ENCODE assay signal across 20 cellular contexts in genomic region chr4:37872310-37872988, GRCh38. TPM values are rescaled to one million over a fixed set of nuclear protein-coding genes. Genes with fewer than 3 reads are reported as not detected.
DNase-seq lines count a peak whose midpoint lies in the region; ATAC-seq lines count a peak whose summit lies in the region.
"Had no signal": no experiment of that assay in that cellular context is flagged by ENCODE, and none has a peak within 500 bp of the region (broad histone marks: within the 10 kb centered on the region; RNA-seq: fewer than 3 reads in every experiment).

No MANE protein-coding gene starts in this region.

- H3K4ac ChIP-seq in mesendoderm (ENCODE audit: low read depth, low read length): no peak overlapping the region

- peaks cover 23% of the 10 kb centered on the region for H3K4me1 Mint-ChIP-seq in activated naive CD4-positive, alpha-beta T cell treated with anti-CD3 and anti-CD28 coated beads, Interleukin-2, amount 50 U/mL, for 24 hours
- H3K4me1 Mint-ChIP-seq in activated naive CD4-positive, alpha-beta T cell treated with anti-CD3 and anti-CD28 coated beads for 36 hours (ENCODE audit: low read depth): peaks cover 16% of the 10 kb centered on the region
- H3K4me1 Mint-ChIP-seq in activated naive CD8-positive, alpha-beta T cell treated with anti-CD3 and anti-CD28 coated beads, Interleukin-2, amount 10 ng/mL, durations not matched to agents 7 days and 5 days: peaks cover 13% of the 10 kb centered on the region

- H3K27ac ChIP-seq in stomach smooth muscle (ENCODE audit: low read length) (peak overlapping the region; percentile 4), mesendoderm (ENCODE audit: low read depth, low read length) (no peak overlapping the region)
- H3K27ac ChIP-seq: prostate gland, tibial artery had no signal

- H2AK5ac ChIP-seq in mesendoderm (ENCODE audit: low read length): no peak overlapping the region

- no peak overlapping the region for H3K23ac ChIP-seq in mesendoderm (ENCODE audit: low read length)

- H3K27me3 Mint-ChIP-seq in activated naive CD4-positive, alpha-beta T cell treated with anti-CD3 and anti-CD28 coated beads, Interleukin-2, amount 50 U/mL, for 24 hours: no peaks in the 10 kb centered on the region
- no peaks in the 10 kb centered on the region for H3K27me3 Mint-ChIP-seq in activated naive CD4-positive, alpha-beta T cell treated with anti-CD3 and anti-CD28 coated beads for 36 hours (ENCODE audit: low read depth)
- no peaks in the 10 kb centered on the region for H3K27me3 Mint-ChIP-seq in activated naive CD8-positive, alpha-beta T cell treated with anti-CD3 and anti-CD28 coated beads, Interleukin-2, amount 10 ng/mL, durations not matched to agents 7 days and 5 days
- H3K27me3 Mint-ChIP-seq: effector memory CD8-positive, alpha-beta T cell had no signal

- H3K36me3 ChIP-seq in stomach smooth muscle (ENCODE audit: control insufficient read depth in 2 of 2, insufficient read depth in 2 of 2, low read length in 2 of 2) (peaks cover 0 to 3% of the 10 kb centered on the region in 2 donors), mesendoderm (ENCODE audit: control insufficient read depth, insufficient read depth, low read length) (no peaks in the 10 kb centered on the region)
- H3K36me3 ChIP-seq: prostate gland had no signal

- H2BK5ac ChIP-seq in mesendoderm (ENCODE audit: low read length): no peak overlapping the region

- H2BK120ac ChIP-seq in mesendoderm (ENCODE audit: low read depth, low read length): no peak overlapping the region

- DNase-seq in activated naive CD4-positive, alpha-beta T cell treated with anti-CD3 and anti-CD28 coated beads for 36 hours: no peak
- no peak for DNase-seq in activated naive CD8-positive, alpha-beta T cell treated with anti-CD3 and anti-CD28 coated beads, Interleukin-2, amount 10 ng/mL, durations not matched to agents 7 days and 5 days
- DNase-seq in nucleus accumbens (lab: John Stamatoyannopoulos, UW) (no peak), mesendoderm (no peak)
- DNase-seq: activated CD4-positive, alpha-beta T cell treated with anti-CD3 and anti-CD28 coated beads, Interleukin-2, amount 50 U/mL, for 4 hours; activated effector memory CD4-positive, alpha-beta T cell treated with anti-CD3 and anti-CD28 coated beads, Interleukin-2, amount 50 U/mL, for 16 hours; effector memory CD8-positive, alpha-beta T cell; foreskin fibroblast; immature natural killer cell; KG1; NCI-H1694 treated with DMSO at 0.1 percent for 48 hours; NCI-H526 treated with DMSO at 0.1 percent for 48 hours; T-helper 9 cell; tibial artery had no signal

- no peak overlapping the region for H3K9ac ChIP-seq in stomach smooth muscle (ENCODE audit: low read length in 2 of 2)
- no peak overlapping the region for H3K9ac ChIP-seq in mesendoderm (ENCODE audit: low read length)

- intact Hi-C loops in activated naive CD4-positive, alpha-beta T cell treated with anti-CD3 and anti-CD28 coated beads for 36 hours (cut with micrococcal nuclease): no loop called here

- H3K4me3 ChIP-seq in stomach smooth muscle (ENCODE audit: low read length in 2 of 2) (no peak overlapping the region), mesendoderm (ENCODE audit: low read length) (no peak overlapping the region)
- H3K4me3 ChIP-seq: GM23338, prostate gland, tibial artery had no signal

- H3K27ac Mint-ChIP-seq in activated naive CD4-positive, alpha-beta T cell treated with anti-CD3 and anti-CD28 coated beads, Interleukin-2, amount 50 U/mL, for 24 hours: peak overlapping the region; percentile 55
- H3K27ac Mint-ChIP-seq in activated naive CD4-positive, alpha-beta T cell treated with anti-CD3 and anti-CD28 coated beads for 36 hours: no peak overlapping the region
- H3K27ac Mint-ChIP-seq in activated naive CD8-positive, alpha-beta T cell treated with anti-CD3 and anti-CD28 coated beads, Interleukin-2, amount 10 ng/mL, durations not matched to agents 7 days and 5 days: peak overlapping the region; percentile 78
- H3K27ac Mint-ChIP-seq: GM23338 had no signal

- H3K56ac ChIP-seq in mesendoderm (ENCODE audit: low read length): no peak overlapping the region

- H3K27me3 ChIP-seq in stomach smooth muscle (ENCODE audit: control insufficient read depth in 1 of 2, insufficient read depth in 2 of 2, low read length in 2 of 2): no peaks in the 10 kb centered on the region
- no peaks in the 10 kb centered on the region for H3K27me3 ChIP-seq in mesendoderm (ENCODE audit: insufficient read depth, low read length, poor library complexity)
- H3K27me3 ChIP-seq: tibial artery had no signal

- no peak overlapping the region for H4K5ac ChIP-seq in mesendoderm (ENCODE audit: low read length)

- WGBS in mesendoderm (ENCODE audit: extremely low coverage, insufficient coverage, low lambda C conversion rate): no CpG with 5 or more reads among the region's 1 CpG

- no peaks in the 10 kb centered on the region for H3K79me2 ChIP-seq in mesendoderm (ENCODE audit: control insufficient read depth, insufficient read depth, low read length)

- no peak overlapping the region for H3K4me2 ChIP-seq in mesendoderm (ENCODE audit: low read length)
- H3K4me2 ChIP-seq: GM23338 had no signal

- ATAC-seq in GM21717 (IDR thresholded peaks at IDR 0.05; ENCODE audit: unreplicated experiment): peak; percentile 56
- peak; percentile 76 for ATAC-seq in activated naive CD8-positive, alpha-beta T cell treated with anti-CD3 and anti-CD28 coated beads, Interleukin-2, amount 10 ng/mL, durations not matched to agents 7 days and 5 days (ENCODE audit: low read depth)
- ATAC-seq in GM19397 (IDR thresholded peaks at IDR 0.05; ENCODE audit: unreplicated experiment): no peak
- ATAC-seq: effector memory CD8-positive, alpha-beta T cell; GM23338 had no signal

- H4K8ac ChIP-seq in mesendoderm (ENCODE audit: low read depth, low read length): no peak overlapping the region

- H3K9me3 ChIP-seq in stomach smooth muscle (ENCODE audit: control insufficient read depth in 2 of 2, low read length in 2 of 2): no peaks in the 10 kb centered on the region
- H3K9me3 ChIP-seq: prostate gland, tibial artery had no signal

- CTCF ChIA-PET in activated naive CD4-positive, alpha-beta T cell treated with anti-CD3 and anti-CD28 coated beads for 36 hours (lab: Charles Lee): no interaction called here

- POLR2A ChIA-PET in activated naive CD8-positive, alpha-beta T cell treated with anti-CD3 and anti-CD28 coated beads, Interleukin-2, amount 10 ng/mL, durations not matched to agents 7 days and 5 days (lab: Charles Lee): interaction anchor here (1.2 kb wide), 1 partner anchor 19 kb away, joined by 5 read pairs; the partner anchor contains the start of gene TBC1D1

- H3K4me3 Mint-ChIP-seq in activated naive CD4-positive, alpha-beta T cell treated with anti-CD3 and anti-CD28 coated beads, Interleukin-2, amount 50 U/mL, for 24 hours: no peak overlapping the region
- H3K4me3 Mint-ChIP-seq in activated naive CD4-positive, alpha-beta T cell treated with anti-CD3 and anti-CD28 coated beads for 36 hours: no peak overlapping the region
- peak overlapping the region; percentile 64 for H3K4me3 Mint-ChIP-seq in activated naive CD8-positive, alpha-beta T cell treated with anti-CD3 and anti-CD28 coated beads, Interleukin-2, amount 10 ng/mL, durations not matched to agents 7 days and 5 days
- H3K4me3 Mint-ChIP-seq: effector memory CD8-positive, alpha-beta T cell; GM23338; immature natural killer cell had no signal

- no peak overlapping the region for H2BK15ac ChIP-seq in mesendoderm (replicated peaks; ENCODE audit: low read depth)

- H3K4me1 ChIP-seq in stomach smooth muscle (ENCODE audit: control insufficient read depth, insufficient read depth, low read length): peaks cover 9% of the 10 kb centered on the region
- H3K4me1 ChIP-seq in mesendoderm (ENCODE audit: control insufficient read depth, low read depth, low read length): no peaks in the 10 kb centered on the region

- H3K9me3 Mint-ChIP-seq in activated naive CD4-positive, alpha-beta T cell treated with anti-CD3 and anti-CD28 coated beads, Interleukin-2, amount 50 U/mL, for 24 hours: no peaks in the 10 kb centered on the region
- no peaks in the 10 kb centered on the region for H3K9me3 Mint-ChIP-seq in activated naive CD4-positive, alpha-beta T cell treated with anti-CD3 and anti-CD28 coated beads for 36 hours
- H3K9me3 Mint-ChIP-seq in activated naive CD8-positive, alpha-beta T cell treated with anti-CD3 and anti-CD28 coated beads, Interleukin-2, amount 10 ng/mL, durations not matched to agents 7 days and 5 days: no peaks in the 10 kb centered on the region
- H3K9me3 Mint-ChIP-seq: effector memory CD8-positive, alpha-beta T cell; GM23338; immature natural killer cell had no signal

- H3K79me1 ChIP-seq in mesendoderm (ENCODE audit: low read length): no peaks in the 10 kb centered on the region

- no peak overlapping the region for H3K18ac ChIP-seq in mesendoderm (ENCODE audit: low read length)

- peaks cover 11% of the 10 kb centered on the region for H3K36me3 Mint-ChIP-seq in activated naive CD4-positive, alpha-beta T cell treated with anti-CD3 and anti-CD28 coated beads, Interleukin-2, amount 50 U/mL, for 24 hours
- peaks cover 4% of the 10 kb centered on the region for H3K36me3 Mint-ChIP-seq in activated naive CD4-positive, alpha-beta T cell treated with anti-CD3 and anti-CD28 coated beads for 36 hours (ENCODE audit: low read depth)
- H3K36me3 Mint-ChIP-seq in activated naive CD8-positive, alpha-beta T cell treated with anti-CD3 and anti-CD28 coated beads, Interleukin-2, amount 10 ng/mL, durations not matched to agents 7 days and 5 days: peaks cover 20% of the 10 kb centered on the region

RNA-seq across cellular contexts. Expression of gene TBC1D1, which starts 18.4 kb away (rescaled TPM):
- 10 to 100 TPM; 57.7 to 68.5 TPM for total RNA-seq in activated naive CD4-positive, alpha-beta T cell treated with anti-CD3 and anti-CD28 coated beads for 36 hours
- 10 to 100 TPM; 79.7 to 83.7 TPM for total RNA-seq in activated naive CD8-positive, alpha-beta T cell treated with anti-CD3 and anti-CD28 coated beads, Interleukin-2, amount 10 ng/mL, durations not matched to agents 7 days and 5 days
- 108 TPM for polyA plus RNA-seq in mesendoderm (2013, experiment 1 of 2)
- polyA plus RNA-seq in mesendoderm (2013, experiment 2 of 2): 112 TPM

RNA-seq across cellular contexts. Expression of gene PGM2, which starts 46.0 kb away (rescaled TPM):
- 10 to 100 TPM; 53.7 to 53.9 TPM for total RNA-seq in activated naive CD4-positive, alpha-beta T cell treated with anti-CD3 and anti-CD28 coated beads for 36 hours
- total RNA-seq in activated naive CD8-positive, alpha-beta T cell treated with anti-CD3 and anti-CD28 coated beads, Interleukin-2, amount 10 ng/mL, durations not matched to agents 7 days and 5 days: 10 to 100 TPM; 42.2 to 44.2 TPM
- 22.5 TPM for polyA plus RNA-seq in mesendoderm (2013, experiment 1 of 2)
- 22.6 TPM for polyA plus RNA-seq in mesendoderm (2013, experiment 2 of 2)
